20 cellular contexts compared by ENCODE assay signal in the genomic region with DNA sequence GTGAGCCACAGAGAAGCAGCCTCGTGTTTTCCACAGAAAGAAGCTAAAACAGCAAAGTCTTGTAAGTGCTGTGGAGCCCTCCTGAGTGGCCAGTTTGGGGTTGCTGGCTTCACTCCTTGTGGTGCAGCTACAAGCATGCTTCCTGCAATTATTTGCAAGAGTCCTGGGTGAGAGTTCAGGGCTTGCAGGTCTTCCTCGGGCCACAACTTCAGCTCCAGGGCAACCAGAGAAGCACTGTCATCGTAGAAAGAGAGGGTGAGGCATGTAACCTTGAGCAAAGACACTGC. TPM values are rescaled to one million over a fixed set of nuclear protein-coding genes. Genes with fewer than 3 reads are reported as not detected.
"Had no signal": no experiment of that assay in that cellular context is flagged by ENCODE, and none has a peak within 500 bp of the region (broad histone marks: within the 10 kb centered on the region; RNA-seq: fewer than 3 reads in every experiment).

No MANE protein-coding gene starts in this region.

- H3K4me1 Mint-ChIP-seq: memory B cell; natural killer cell; stimulated activated naive B cell treated with anti-CD40 and anti-IgM and Interleukin-4, amounts not matched to agents 10 μg/mL and 1 μg/mL and 100 μg/mL, for 72 hours had no signal

- DNase-seq: colonic mucosa; effector CD8-positive, alpha-beta T cell; foreskin melanocyte; heart left ventricle; left lung; lower lobe of right lung; natural killer cell; occipital lobe; sigmoid colon; stimulated activated CD4-positive, alpha-beta T cell treated with anti-CD3 and anti-CD28 coated beads, Interleukin-2, amount 100 ng/mL, for 24 hours; stimulated activated CD4-positive, alpha-beta T cell treated with anti-CD3 and anti-CD28 coated beads, Interleukin-4, amount 100 ng/mL, for 4 hours; stimulated activated naive B cell treated with anti-CD40 and anti-IgM and Interleukin-4, amounts not matched to agents 10 μg/mL and 1 μg/mL and 100 μg/mL, for 72 hours; thyroid gland had no signal

- H3K27ac Mint-ChIP-seq: memory B cell; mesothelial cell of epicardium; natural killer cell; stimulated activated naive B cell treated with anti-CD40 and anti-IgM and Interleukin-4, amounts not matched to agents 10 μg/mL and 1 μg/mL and 100 μg/mL, for 72 hours; type B pancreatic cell had no signal

- H3K36me3 ChIP-seq: colonic mucosa, heart left ventricle, left lung, lower lobe of right lung, sigmoid colon, thyroid gland had no signal

- H3K9me3 ChIP-seq: colonic mucosa, sigmoid colon, thyroid gland had no signal

- H3K27me3 ChIP-seq: colonic mucosa, heart left ventricle, left lung, sigmoid colon, thyroid gland had no signal

- H3K27me3 Mint-ChIP-seq: memory B cell; stimulated activated naive B cell treated with anti-CD40 and anti-IgM and Interleukin-4, amounts not matched to agents 10 μg/mL and 1 μg/mL and 100 μg/mL, for 72 hours; type B pancreatic cell had no signal

- H3K4me3 Mint-ChIP-seq: memory B cell; mesothelial cell of epicardium; natural killer cell; stimulated activated naive B cell treated with anti-CD40 and anti-IgM and Interleukin-4, amounts not matched to agents 10 μg/mL and 1 μg/mL and 100 μg/mL, for 72 hours; type B pancreatic cell had no signal

- H3K36me3 Mint-ChIP-seq: memory B cell; mesothelial cell of epicardium; natural killer cell; stimulated activated naive B cell treated with anti-CD40 and anti-IgM and Interleukin-4, amounts not matched to agents 10 μg/mL and 1 μg/mL and 100 μg/mL, for 72 hours had no signal

- H3K4me3 ChIP-seq: colonic mucosa, heart left ventricle, left lung, lower lobe of right lung, sigmoid colon, skin epidermis, thyroid gland had no signal

- H3K4me1 ChIP-seq: colonic mucosa, heart left ventricle, left lung, lower lobe of right lung, sigmoid colon, thyroid gland had no signal

- ATAC-seq: heart left ventricle; natural killer cell; stimulated activated naive B cell treated with anti-CD40 and anti-IgM and Interleukin-4, amounts not matched to agents 10 μg/mL and 1 μg/mL and 100 μg/mL, for 72 hours had no signal

- H3K27ac ChIP-seq: colonic mucosa, heart left ventricle, lower lobe of right lung, sigmoid colon, skin epidermis, thyroid gland had no signal

RNA-seq across cellular contexts. Expression of gene SHISA6, which starts 37.9 kb away (rescaled TPM):
- total RNA-seq: dermis microvascular lymphatic vessel endothelial cell, mesothelial cell of epicardium, myocyte, natural killer cell, pulmonary artery endothelial cell had no signal
